In genomic region chr3:149639093-149639486, GRCh38 we compare ENCODE assay signal across 14 cellular contexts. TPM values are rescaled to one million over a fixed set of nuclear protein-coding genes. Genes with fewer than 3 reads are reported as not detected.
DNase-seq lines count a peak whose midpoint lies in the region; ATAC-seq, FAIRE-seq and TF ChIP-seq lines count a peak whose summit lies in the region.
"Had no signal": no experiment of that assay in that cellular context is flagged by ENCODE, and none has a peak within 500 bp of the region (broad histone marks: within the 10 kb centered on the region; RNA-seq: fewer than 3 reads in every experiment).

No MANE protein-coding gene starts in this region.

- intact Hi-C loops in left ventricle myocardium superior (cut with micrococcal nuclease): no loop called here

- DNase-seq in AG09309 (ENCODE audit: low read depth) (no peak), astrocyte of the spinal cord (ENCODE audit: low read depth, low spot score) (no peak), left ventricle myocardium superior (no peak), retinal pigment epithelial cell (ENCODE audit: low read depth) (no peak), AML-193 (lab: John Stamatoyannopoulos, UW) (no peak), C1 segment of cervical spinal cord (lab: John Stamatoyannopoulos, UW) (no peak), urothelium cell line (ENCODE audit: low spot score) (no peak), HK-2 (ENCODE audit: unreplicated experiment) (no peak)
- DNase-seq: activated effector memory CD4-positive, alpha-beta T cell treated with Interleukin-2 at 50 U/mL for 16 hours; BE2C; NCI-H1105; NCI-H774; T-cell had no signal

- H3K4me3 ChIP-seq in AG09309 (ENCODE audit: control insufficient read depth, low read depth, low read length): peak overlapping the region; percentile 26
- peak overlapping the region; percentile 25 for H3K4me3 ChIP-seq in astrocyte of the spinal cord (ENCODE audit: low read depth, low read length)
- peak overlapping the region; percentile 28 for H3K4me3 ChIP-seq in retinal pigment epithelial cell (ENCODE audit: low read length)

- TF ChIP-seq CTCF in AG09309 (IDR thresholded peaks at IDR 0.05; ENCODE audit: control insufficient read depth, insufficient read depth, low read depth, low read length, missing control alignments) (no peak), astrocyte of the spinal cord (IDR thresholded peaks at IDR 0.05; ENCODE audit: low read depth, low read length) (no peak), retinal pigment epithelial cell (conservative IDR thresholded peaks at IDR 0.05; ENCODE audit: low read depth, low read length) (no peak)

- in situ Hi-C loops in astrocyte of the spinal cord (cut with HindIII; ENCODE audit: low sequenced_read_pairs): no loop called here

- no peak for FAIRE-seq in urothelium cell line (lab: Jason Lieb, UNC)

- peak; percentile 13 for ATAC-seq in left ventricle myocardium superior
- ATAC-seq: stimulated activated memory B cell treated with anti-CD40 and anti-IgM and Interleukin-4, amounts not matched to agents 10 μg/mL and 1 μg/mL and 100 μg/mL, for 72 hours; T-cell had no signal

RNA-seq across cellular contexts. Expression of gene WWTR1, which starts 18.7 kb away (rescaled TPM):
- 40.0 TPM for total RNA-seq in left ventricle myocardium superior
